In genomic region chr9:80557256-80557655, GRCh38 we compare ENCODE assay signal across 26 cellular contexts.
"Had no signal": no experiment of that assay in that cellular context is flagged by ENCODE, and none has a peak within 500 bp of the region (broad histone marks: within the 10 kb centered on the region; RNA-seq: fewer than 3 reads in every experiment).

No MANE protein-coding gene starts in this region.

- H3K9me3 ChIP-seq: left ventricle myocardium inferior, ovary, right atrium auricular region, right lobe of liver, stomach, testis, thyroid gland, transverse colon, upper lobe of left lung, vagina had no signal

- H3K36me3 Mint-ChIP-seq: immature natural killer cell; mesothelial cell of epicardium; naive thymus-derived CD4-positive, alpha-beta T cell; natural killer cell treated with Interleukin-12 subunit alpha and Interleukin-12 subunit beta and Interleukin-15 and Interleukin-18, amount 100 ng/mL, for 72 hours had no signal

- H3K36me3 ChIP-seq: left ventricle myocardium inferior, ovary, right atrium auricular region, right lobe of liver, stomach, thyroid gland, transverse colon, upper lobe of left lung, vagina had no signal

- H3K27me3 ChIP-seq: ovary, right atrium auricular region, right lobe of liver, stomach, testis, thyroid gland, transverse colon, upper lobe of left lung, vagina had no signal

- ATAC-seq: naive thymus-derived CD4-positive, alpha-beta T cell; natural killer cell treated with Interleukin-12 subunit alpha and Interleukin-12 subunit beta and Interleukin-15 and Interleukin-18, amount 100 ng/mL, for 72 hours; right lobe of liver; stimulated activated naive B cell treated with anti-CD40 and anti-IgM and Interleukin-4, amounts not matched to agents 10 μg/mL and 1 μg/mL and 100 μg/mL, for 72 hours; stimulated activated naive CD8-positive, alpha-beta T cell treated with anti-CD3 and anti-CD28 coated beads, Interleukin-15, Interleukin-2, amounts not matched to agents 100 U/mL and 50 U/mL, for 24 hours had no signal

- H3K4me3 ChIP-seq: left ventricle myocardium inferior, lung, ovary, right atrium auricular region, right lobe of liver, skin epidermis, stomach, testis, thyroid gland, transverse colon, upper lobe of left lung, vagina had no signal

- H3K4me1 Mint-ChIP-seq: immature natural killer cell; naive thymus-derived CD4-positive, alpha-beta T cell; stimulated activated naive B cell treated with anti-CD40 and anti-IgM and Interleukin-4, amounts not matched to agents 10 μg/mL and 1 μg/mL and 100 μg/mL, for 72 hours had no signal

- H3K27ac Mint-ChIP-seq: immature natural killer cell; mesothelial cell of epicardium; naive thymus-derived CD4-positive, alpha-beta T cell; natural killer cell treated with Interleukin-12 subunit alpha and Interleukin-12 subunit beta and Interleukin-15 and Interleukin-18, amount 100 ng/mL, for 72 hours; progenitor cell of endocrine pancreas; stimulated activated naive B cell treated with anti-CD40 and anti-IgM and Interleukin-4, amounts not matched to agents 10 μg/mL and 1 μg/mL and 100 μg/mL, for 72 hours had no signal

- H3K27ac ChIP-seq: left ventricle myocardium inferior, ovary, right atrium auricular region, right lobe of liver, skin epidermis, stomach, testis, thyroid gland, transverse colon, upper lobe of left lung, vagina had no signal

- DNase-seq: hypothalamus; immature natural killer cell; islet precursor cell; left ventricle myocardium inferior; mesendoderm; naive thymus-derived CD4-positive, alpha-beta T cell; ovary; right lobe of liver; stimulated activated CD4-positive, alpha-beta T cell treated with anti-CD3 and anti-CD28 coated beads, Interleukin-12 subunit alpha, Interleukin-12 subunit beta, amount 100 ng/mL, for 4 hours; stimulated activated CD4-positive, alpha-beta T cell treated with anti-CD3 and anti-CD28 coated beads, Interleukin-15, amount 100 ng/mL, for 24 hours; stimulated activated CD4-positive, alpha-beta T cell treated with anti-CD3 and anti-CD28 coated beads, Interleukin-2, amount 100 ng/mL, for 24 hours; stimulated activated CD4-positive, alpha-beta T cell treated with anti-CD3 and anti-CD28 coated beads, Interleukin-4, amount 100 ng/mL, for 1 hour; stimulated activated naive B cell treated with anti-CD40 and anti-IgM and Interleukin-4, amounts not matched to agents 10 μg/mL and 1 μg/mL and 100 μg/mL, for 72 hours; stimulated activated naive CD8-positive, alpha-beta T cell treated with anti-CD3 and anti-CD28 coated beads, Interleukin-15, Interleukin-2, amounts not matched to agents 100 U/mL and 50 U/mL, for 24 hours; stomach; testis; thyroid gland; transverse colon; upper lobe of left lung had no signal

- H3K9me3 Mint-ChIP-seq: mesothelial cell of epicardium; stimulated activated naive B cell treated with anti-CD40 and anti-IgM and Interleukin-4, amounts not matched to agents 10 μg/mL and 1 μg/mL and 100 μg/mL, for 72 hours had no signal

- H3K4me3 Mint-ChIP-seq: immature natural killer cell; mesothelial cell of epicardium; naive thymus-derived CD4-positive, alpha-beta T cell; natural killer cell treated with Interleukin-12 subunit alpha and Interleukin-12 subunit beta and Interleukin-15 and Interleukin-18, amount 100 ng/mL, for 72 hours; stimulated activated naive B cell treated with anti-CD40 and anti-IgM and Interleukin-4, amounts not matched to agents 10 μg/mL and 1 μg/mL and 100 μg/mL, for 72 hours had no signal

- H3K4me1 ChIP-seq: left ventricle myocardium inferior, right atrium auricular region, testis, thyroid gland, transverse colon, vagina had no signal

- H3K27me3 Mint-ChIP-seq: naive thymus-derived CD4-positive, alpha-beta T cell; natural killer cell treated with Interleukin-12 subunit alpha and Interleukin-12 subunit beta and Interleukin-15 and Interleukin-18, amount 100 ng/mL, for 72 hours; progenitor cell of endocrine pancreas; stimulated activated naive B cell treated with anti-CD40 and anti-IgM and Interleukin-4, amounts not matched to agents 10 μg/mL and 1 μg/mL and 100 μg/mL, for 72 hours had no signal
